ENCODE assay signal across 15 cellular contexts in genomic region chr13:25971077-25971476, GRCh38.
DNase-seq lines count a peak whose midpoint lies in the region; ATAC-seq, FAIRE-seq and TF ChIP-seq lines count a peak whose summit lies in the region.
"Had no signal": no experiment of that assay in that cellular context is flagged by ENCODE, and none has a peak within 500 bp of the region (broad histone marks: within the 10 kb centered on the region; RNA-seq: fewer than 3 reads in every experiment).

No MANE protein-coding gene starts in this region.

- POLR2A ChIA-PET in activated naive CD8-positive, alpha-beta T cell treated with anti-CD3 and anti-CD28 coated beads, Interleukin-2, amount 10 ng/mL, durations not matched to agents 7 days and 5 days (lab: Charles Lee) = interaction anchor here (1.0 kb wide), 1 partner anchor 72 kb away, joined by 3 read pairs; no protein-coding TSS in a partner anchor
- POLR2A ChIA-PET in T-cell (lab: Charles Lee) = no interaction called here

- H3K27me3 Mint-ChIP-seq in activated naive CD8-positive, alpha-beta T cell treated with anti-CD3 and anti-CD28 coated beads, Interleukin-2, amount 10 ng/mL, durations not matched to agents 7 days and 5 days = peaks cover 3% of the 10 kb centered on the region
- no peaks in the 10 kb centered on the region for H3K27me3 Mint-ChIP-seq in activated naive CD8-positive, alpha-beta T cell treated with anti-CD3 and anti-CD28 coated beads, Interleukin-2, amount 50 U/mL, for 24 hours
- H3K27me3 Mint-ChIP-seq in T-cell (no peaks in the 10 kb centered on the region), glutamatergic neuron (ENCODE audit: unreplicated experiment) (peaks cover 17% of the 10 kb centered on the region)

- peak overlapping the region; percentile 77 for H3K27ac Mint-ChIP-seq in activated naive CD8-positive, alpha-beta T cell treated with anti-CD3 and anti-CD28 coated beads, Interleukin-2, amount 10 ng/mL, durations not matched to agents 7 days and 5 days
- no peak overlapping the region for H3K27ac Mint-ChIP-seq in activated naive CD8-positive, alpha-beta T cell treated with anti-CD3 and anti-CD28 coated beads, Interleukin-2, amount 50 U/mL, for 24 hours
- H3K27ac Mint-ChIP-seq in T-cell (peak overlapping the region; percentile 79 to 83), glutamatergic neuron (ENCODE audit: unreplicated experiment) (peak overlapping the region; percentile 63)

- no peak overlapping the region for H3K4me3 Mint-ChIP-seq in activated naive CD8-positive, alpha-beta T cell treated with anti-CD3 and anti-CD28 coated beads, Interleukin-2, amount 10 ng/mL, durations not matched to agents 7 days and 5 days
- no peak overlapping the region for H3K4me3 Mint-ChIP-seq in activated naive CD8-positive, alpha-beta T cell treated with anti-CD3 and anti-CD28 coated beads, Interleukin-2, amount 50 U/mL, for 24 hours
- H3K4me3 Mint-ChIP-seq in T-cell (peak overlapping the region in 1 of 3 donors; percentile 58), glutamatergic neuron (ENCODE audit: unreplicated experiment) (peak overlapping the region; percentile 18)

- no peaks in the 10 kb centered on the region for H3K36me3 Mint-ChIP-seq in activated naive CD8-positive, alpha-beta T cell treated with anti-CD3 and anti-CD28 coated beads, Interleukin-2, amount 10 ng/mL, durations not matched to agents 7 days and 5 days
- H3K36me3 Mint-ChIP-seq in activated naive CD8-positive, alpha-beta T cell treated with anti-CD3 and anti-CD28 coated beads, Interleukin-2, amount 50 U/mL, for 24 hours (ENCODE audit: low read depth) = no peaks in the 10 kb centered on the region
- H3K36me3 Mint-ChIP-seq in T-cell = no peaks in the 10 kb centered on the region
- no peaks in the 10 kb centered on the region for H3K36me3 Mint-ChIP-seq in glutamatergic neuron (ENCODE audit: unreplicated experiment)

- H3K4me1 Mint-ChIP-seq in activated naive CD8-positive, alpha-beta T cell treated with anti-CD3 and anti-CD28 coated beads, Interleukin-2, amount 10 ng/mL, durations not matched to agents 7 days and 5 days = peaks cover 34% of the 10 kb centered on the region
- peaks cover 42% of the 10 kb centered on the region for H3K4me1 Mint-ChIP-seq in activated naive CD8-positive, alpha-beta T cell treated with anti-CD3 and anti-CD28 coated beads, Interleukin-2, amount 50 U/mL, for 24 hours
- H3K4me1 Mint-ChIP-seq in T-cell = peaks cover 61 to 65% (median 61%) of the 10 kb centered on the region in 3 donors
- peaks cover 61% of the 10 kb centered on the region for H3K4me1 Mint-ChIP-seq in glutamatergic neuron (ENCODE audit: low read depth, unreplicated experiment)

- TF ChIP-seq CTCF in glutamatergic neuron (IDR thresholded peaks at IDR 0.05; ENCODE audit: partially characterized antibody, unreplicated experiment) = no peak

- H3K9me3 Mint-ChIP-seq in activated naive CD8-positive, alpha-beta T cell treated with anti-CD3 and anti-CD28 coated beads, Interleukin-2, amount 10 ng/mL, durations not matched to agents 7 days and 5 days = no peaks in the 10 kb centered on the region
- H3K9me3 Mint-ChIP-seq in activated naive CD8-positive, alpha-beta T cell treated with anti-CD3 and anti-CD28 coated beads, Interleukin-2, amount 50 U/mL, for 24 hours = no peaks in the 10 kb centered on the region
- H3K9me3 Mint-ChIP-seq in T-cell = no peaks in the 10 kb centered on the region
- peaks cover 26% of the 10 kb centered on the region for H3K9me3 Mint-ChIP-seq in glutamatergic neuron (ENCODE audit: unreplicated experiment)

- CTCF ChIA-PET in T-cell (lab: Charles Lee) = interaction anchor here (0.7 to 1.3 kb wide), 3 partner anchors 100 to 142 kb away, joined by 3 to 4 read pairs (median 4); no protein-coding TSS in a partner anchor

- peak; percentile 25 for ATAC-seq in activated naive CD8-positive, alpha-beta T cell treated with anti-CD3 and anti-CD28 coated beads, Interleukin-2, amount 10 ng/mL, durations not matched to agents 7 days and 5 days (ENCODE audit: low read depth)
- ATAC-seq in activated naive CD8-positive, alpha-beta T cell treated with anti-CD3 and anti-CD28 coated beads, Interleukin-2, amount 50 U/mL, for 24 hours = no peak
- ATAC-seq in T-cell (replicated peaks in 1 of 4) (peak in 2 of 4 experiments; percentile 8 to 23), GM21825 (IDR thresholded peaks at IDR 0.05; ENCODE audit: unreplicated experiment) (no peak)
- ATAC-seq: right cardiac atrium, Right ventricle myocardium inferior had no signal

- no peak for FAIRE-seq in HTR-8/SVneo (lab: Jason Lieb, UNC)

- no peak for DNase-seq in activated naive CD8-positive, alpha-beta T cell treated with anti-CD3 and anti-CD28 coated beads, Interleukin-2, amount 10 ng/mL, durations not matched to agents 7 days and 5 days
- DNase-seq in activated naive CD8-positive, alpha-beta T cell treated with anti-CD3 and anti-CD28 coated beads, Interleukin-2, amount 50 U/mL, for 24 hours = no peak
- DNase-seq in T-cell (no peak), glutamatergic neuron (no peak), NCI-H226 (no peak), HPDE6-E6E7 (ENCODE audit: extremely low spot score) (no peak), HTR-8/SVneo (ENCODE audit: insufficient read length, low spot score) (no peak)
- DNase-seq: activated effector memory CD4-positive, alpha-beta T cell treated with anti-CD3 and anti-CD28 coated beads, Interleukin-2, amount 50 U/mL, for 16 hours; EL; NCI-H1105 treated with DMSO at 0.1 percent for 48 hours; NCI-H2081 treated with DMSO at 0.1 percent for 48 hours; right cardiac atrium; WERI-Rb-1 had no signal
